In genomic region chr2:130371723-130372054, GRCh38 we compare ENCODE assay signal across 8 cellular contexts. TPM values are rescaled to one million over a fixed set of nuclear protein-coding genes. Genes with fewer than 3 reads are reported as not detected.
A peak's percentile ranks its signal among the peaks of the same experiment; 100 is the strongest.
DNase-seq lines count a peak whose midpoint lies in the region; FAIRE-seq and TF ChIP-seq lines count a peak whose summit lies in the region.

No MANE protein-coding gene starts in this region.

- H3K4me3 ChIP-seq in bronchial epithelial cell (ENCODE audit: low read depth, low read length): peak overlapping the region; percentile 55
- H3K4me3 ChIP-seq in mesendoderm (ENCODE audit: low read length): peak overlapping the region; percentile 78

- H3K4me2 ChIP-seq in mesendoderm (ENCODE audit: low read length): peak overlapping the region; percentile 91

- no peak overlapping the region for H4K5ac ChIP-seq in mesendoderm (ENCODE audit: low read length)

- FAIRE-seq in GM12891 (lab: Jason Lieb, UNC) (peak; percentile 90), bronchial epithelial cell (lab: Jason Lieb, UNC) (no peak), urothelium cell line (lab: Jason Lieb, UNC) (no peak)

- DNase-seq in GM12891 (ENCODE audit: insufficient read length, low spot score): no peak
- DNase-seq in H4 (ENCODE audit: low spot score): peak; percentile 36
- DNase-seq in NCI-H460 (ENCODE audit: extremely low read depth, low read depth): peak; percentile 29
- DNase-seq in bronchial epithelial cell (ENCODE audit: low read depth): no peak
- DNase-seq in mesendoderm: no peak
- peak; percentile 65 for DNase-seq in urothelium cell line (ENCODE audit: low spot score)
- no peak for DNase-seq in effector CD8-positive, alpha-beta T cell (lab: John Stamatoyannopoulos, UW)
- no peak for DNase-seq in stimulated activated naive CD4-positive, alpha-beta T cell treated with Interleukin-2 at 50 U/mL for 16 hours (lab: John Stamatoyannopoulos, UW)

- H2BK15ac ChIP-seq in mesendoderm (replicated peaks; ENCODE audit: low read depth): no peak overlapping the region

- peaks cover 4% of the 10 kb centered on the region for H3K36me3 ChIP-seq in bronchial epithelial cell (ENCODE audit: control insufficient read depth, insufficient read depth, low read length)
- no peaks in the 10 kb centered on the region for H3K36me3 ChIP-seq in mesendoderm (ENCODE audit: control insufficient read depth, insufficient read depth, low read length)

- no peak overlapping the region for H3K27ac ChIP-seq in mesendoderm (ENCODE audit: low read depth, low read length)

- no peak for TF ChIP-seq CTCF in bronchial epithelial cell (IDR thresholded peaks at IDR 0.05; ENCODE audit: insufficient read depth, low read length, severe bottlenecking)

- no peaks in the 10 kb centered on the region for H3K27me3 ChIP-seq in bronchial epithelial cell (ENCODE audit: control insufficient read depth, insufficient read depth, low read length)
- H3K27me3 ChIP-seq in mesendoderm (ENCODE audit: insufficient read depth, low read length, poor library complexity): no peaks in the 10 kb centered on the region

- peaks cover 6% of the 10 kb centered on the region for H3K4me1 ChIP-seq in mesendoderm (ENCODE audit: control insufficient read depth, low read depth, low read length)

- TF ChIP-seq POLR2A in GM12891 (IDR thresholded peaks at IDR 0.05; ENCODE audit: low read depth, low read length): no peak

- H3K56ac ChIP-seq in mesendoderm (ENCODE audit: low read length): peak overlapping the region; percentile 97

- no CpG with 5 or more reads among the region's 18 CpGs for WGBS in mesendoderm (ENCODE audit: extremely low coverage, insufficient coverage, low lambda C conversion rate)

- peaks cover 3% of the 10 kb centered on the region for H3K79me1 ChIP-seq in mesendoderm (ENCODE audit: low read length)

- no peak overlapping the region for H2BK120ac ChIP-seq in mesendoderm (ENCODE audit: low read depth, low read length)

- no peak overlapping the region for H2BK5ac ChIP-seq in mesendoderm (ENCODE audit: low read length)

- no peaks in the 10 kb centered on the region for H3K79me2 ChIP-seq in mesendoderm (ENCODE audit: control insufficient read depth, insufficient read depth, low read length)

- H2AK5ac ChIP-seq in mesendoderm (ENCODE audit: low read length): no peak overlapping the region

- H3K23ac ChIP-seq in mesendoderm (ENCODE audit: low read length): no peak overlapping the region

- no peak overlapping the region for H4K8ac ChIP-seq in mesendoderm (ENCODE audit: low read depth, low read length)

- peak overlapping the region; percentile 19 for H3K18ac ChIP-seq in mesendoderm (ENCODE audit: low read length)

- H3K9ac ChIP-seq in mesendoderm (ENCODE audit: low read length): peak overlapping the region; percentile 88

- H3K4ac ChIP-seq in mesendoderm (ENCODE audit: low read depth, low read length): no peak overlapping the region

TF ChIP-seq in GM12891, 5 proteins besides CTCF, POLR2A, EP300 and RAD21:
- TF ChIP-seq SPI1 (IDR thresholded peaks at IDR 0.05; ENCODE audit: low read depth, low read length): no peak; the same call in 1 of the 2 replicates
- TF ChIP-seq POU2F2 (IDR thresholded peaks at IDR 0.05; ENCODE audit: low read depth, low read length): no peak
- no peak for TF ChIP-seq TAF1 (IDR thresholded peaks at IDR 0.05; ENCODE audit: low read depth, low read length)
- no peak for TF ChIP-seq PAX5 (IDR thresholded peaks at IDR 0.05; ENCODE audit: insufficient read depth, low read length, severe bottlenecking)
- TF ChIP-seq POLR2AphosphoS5 (IDR thresholded peaks at IDR 0.05; ENCODE audit: low read depth, low read length): no peak
TF ChIP-seq in GM12891: peak in this region for 0.

RNA-seq across cellular contexts. Expression of gene PTPN18, which starts 15.8 kb away (rescaled TPM):
- polyA plus RNA-seq in GM12891 (2012; ENCODE audit: low read depth, missing spikeins): 29.4 TPM
- total RNA-seq in H4 (2014; rRNA removed; shearing (Covaris generic)): 14.1 and 15.7 TPM in 2 replicates
- total RNA-seq in NCI-H460 (2014; rRNA removed; shearing (Covaris generic)): 26.7 and 33.8 TPM in 2 replicates
- 98.2 and 100 TPM in 2 replicates for polyA plus RNA-seq in NCI-H460 (2014; cell fraction: nucleus; rRNA removed)
- 12.7 and 14.5 TPM in 2 replicates for total RNA-seq in bronchial epithelial cell
- 9.1 TPM for polyA plus RNA-seq in mesendoderm (2013, experiment 1 of 2)
- polyA plus RNA-seq in mesendoderm (2013, experiment 2 of 2): 9.1 TPM

RNA-seq across cellular contexts. Expression of gene IMP4, which starts 29.0 kb away (rescaled TPM):
- 118 TPM for polyA plus RNA-seq in GM12891 (2012; ENCODE audit: low read depth, missing spikeins)
- total RNA-seq in H4 (2014; rRNA removed; shearing (Covaris generic)): 110 and 112 TPM in 2 replicates
- 120 and 138 TPM in 2 replicates for total RNA-seq in NCI-H460 (2014; rRNA removed; shearing (Covaris generic))
- 322 and 422 TPM in 2 replicates for polyA plus RNA-seq in NCI-H460 (2014; cell fraction: nucleus; rRNA removed)
- total RNA-seq in bronchial epithelial cell: 145 and 173 TPM in 2 replicates
- polyA plus RNA-seq in mesendoderm (2013, experiment 1 of 2): 106 TPM
- 114 TPM for polyA plus RNA-seq in mesendoderm (2013, experiment 2 of 2)

Comparison
In these comparisons a context has a peak if more than half of its experiments do, and no peak if none do; other contexts are left out.
1. DNase-seq: peak in H4 (single experiment), NCI-H460 (single experiment) and urothelium cell line (single experiment); none in GM12891 (single experiment), bronchial epithelial cell (single experiment), mesendoderm (single experiment), effector CD8-positive, alpha-beta T cell (single experiment) and stimulated activated naive CD4-positive, alpha-beta T cell treated with Interleukin-2 at 50 U/mL for 16 hours (single experiment).